Comparison of ENCODE assay signal across 18 cellular contexts in the genomic region with DNA sequence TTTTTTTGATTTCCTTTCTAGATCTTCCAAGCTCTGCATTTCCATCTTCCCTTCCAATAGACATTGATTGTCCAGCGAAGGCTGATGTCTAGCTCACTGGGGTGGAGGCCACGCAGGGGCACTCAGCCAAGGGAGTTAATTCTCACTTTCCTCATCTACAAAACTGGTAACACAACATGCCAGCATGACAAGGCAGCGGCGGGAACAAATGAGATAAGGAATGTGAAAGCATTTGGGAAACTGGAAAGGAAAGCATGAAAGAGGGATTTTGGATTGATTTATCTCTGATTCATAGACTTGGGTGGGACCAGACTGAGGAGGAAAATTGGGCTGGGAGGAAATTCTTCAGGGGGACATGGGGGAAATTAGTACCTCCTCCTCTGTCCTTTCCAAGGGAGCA.
DNase-seq lines count a peak whose midpoint lies in the region; ATAC-seq and TF ChIP-seq lines count a peak whose summit lies in the region.
"Had no signal": no experiment of that assay in that cellular context is flagged by ENCODE, and none has a peak within 500 bp of the region (broad histone marks: within the 10 kb centered on the region; RNA-seq: fewer than 3 reads in every experiment).

No MANE protein-coding gene starts in this region.

- 19 to 25% methylated on average over 4 of the region's 4 CpGs for WGBS in body of pancreas, 2 donors

- H3K27me3 Mint-ChIP-seq in HFFc6 (ENCODE audit: insufficient read depth) (no peaks in the 10 kb centered on the region; the same call in none of the 2 replicates), progenitor cell of endocrine pancreas (peaks cover 12% of the 10 kb centered on the region)

- H3K4me1 Mint-ChIP-seq in HFFc6 (ENCODE audit: low read depth) (peaks cover 17% of the 10 kb centered on the region), progenitor cell of endocrine pancreas (ENCODE audit: low read depth) (peaks cover 31% of the 10 kb centered on the region)
- H3K4me1 Mint-ChIP-seq: activated CD4-positive, alpha-beta T cell treated with anti-CD3 and anti-CD28 coated beads for 36 hours; activated naive CD8-positive, alpha-beta T cell treated with anti-CD3 and anti-CD28 coated beads, Interleukin-2, amount 10 ng/mL, durations not matched to agents 7 days and 5 days; activated T-helper 17 cell treated with anti-CD3 and anti-CD28 coated beads, Interleukin-2, amount 50 U/mL, for 72 hours had no signal

- no peaks in the 10 kb centered on the region for H3K9me3 Mint-ChIP-seq in HFFc6
- H3K9me3 Mint-ChIP-seq in progenitor cell of endocrine pancreas (ENCODE audit: low read depth), result no peaks in the 10 kb centered on the region
- H3K9me3 Mint-ChIP-seq: activated naive CD8-positive, alpha-beta T cell treated with anti-CD3 and anti-CD28 coated beads, Interleukin-2, amount 10 ng/mL, durations not matched to agents 7 days and 5 days; activated T-helper 17 cell treated with anti-CD3 and anti-CD28 coated beads, Interleukin-2, amount 50 U/mL, for 72 hours; natural killer cell treated with Interleukin-12 subunit alpha and Interleukin-12 subunit beta and Interleukin-15 and Interleukin-18, amount 100 ng/mL, for 72 hours had no signal

- H3K4me3 Mint-ChIP-seq in HFFc6 (no peak overlapping the region), progenitor cell of endocrine pancreas (ENCODE audit: low read depth) (no peak overlapping the region)
- H3K4me3 Mint-ChIP-seq: activated CD4-positive, alpha-beta T cell treated with anti-CD3 and anti-CD28 coated beads for 36 hours; activated naive CD8-positive, alpha-beta T cell treated with anti-CD3 and anti-CD28 coated beads, Interleukin-2, amount 10 ng/mL, durations not matched to agents 7 days and 5 days; activated T-helper 17 cell treated with anti-CD3 and anti-CD28 coated beads, Interleukin-2, amount 50 U/mL, for 72 hours; natural killer cell treated with Interleukin-12 subunit alpha and Interleukin-12 subunit beta and Interleukin-15 and Interleukin-18, amount 100 ng/mL, for 72 hours had no signal

- H3K4me1 ChIP-seq in body of pancreas (peaks cover 60% of the 10 kb centered on the region), left lung (peaks cover 22 to 41% of the 10 kb centered on the region in 2 donors), breast epithelium (no peaks in the 10 kb centered on the region)

- intact Hi-C loops in body of pancreas (cut with DNase I) (no loop called here), left lung (cut with DNase I) (no loop called here), breast epithelium (cut with DNase I; ENCODE audit: low total_unique reads) (no loop called here)

- H3K36me3 Mint-ChIP-seq in HFFc6 (ENCODE audit: low read depth) (no peaks in the 10 kb centered on the region), progenitor cell of endocrine pancreas (ENCODE audit: insufficient read depth) (no peaks in the 10 kb centered on the region)
- H3K36me3 Mint-ChIP-seq: activated naive CD8-positive, alpha-beta T cell treated with anti-CD3 and anti-CD28 coated beads, Interleukin-2, amount 10 ng/mL, durations not matched to agents 7 days and 5 days; natural killer cell treated with Interleukin-12 subunit alpha and Interleukin-12 subunit beta and Interleukin-15 and Interleukin-18, amount 100 ng/mL, for 72 hours had no signal

- peak; percentile 65 for ATAC-seq in body of pancreas
- ATAC-seq in left lung, result peak; percentile 46
- no peak for ATAC-seq in HG03139 (IDR thresholded peaks at IDR 0.05; ENCODE audit: unreplicated experiment)
- ATAC-seq: activated CD4-positive, alpha-beta T cell treated with anti-CD3 and anti-CD28 coated beads for 36 hours; activated T-helper 17 cell treated with anti-CD3 and anti-CD28 coated beads, Interleukin-2, amount 50 U/mL, for 72 hours; natural killer cell treated with Interleukin-12 subunit alpha and Interleukin-12 subunit beta and Interleukin-15 and Interleukin-18, amount 100 ng/mL, for 72 hours had no signal

- TF ChIP-seq POLR2A in body of pancreas (IDR thresholded peaks at IDR 0.05) (no peak), breast epithelium (IDR thresholded peaks at IDR 0.05) (no peak)

- H3K36me3 ChIP-seq in body of pancreas (replicated peaks in 1 of 2; ENCODE audit: insufficient read depth in 1 of 2, low read depth in 2 of 2) (no peaks in the 10 kb centered on the region), left lung (no peaks in the 10 kb centered on the region), breast epithelium (no peaks in the 10 kb centered on the region)
- H3K36me3 ChIP-seq: cardiac muscle cell, tibial artery had no signal

- H3K27me3 ChIP-seq in body of pancreas (no peaks in the 10 kb centered on the region), left lung (no peaks in the 10 kb centered on the region), breast epithelium (no peaks in the 10 kb centered on the region)
- H3K27me3 ChIP-seq: tibial artery had no signal

- H3K4me3 ChIP-seq in body of pancreas, result no peak overlapping the region
- H3K4me3 ChIP-seq in left lung, result no peak overlapping the region
- H3K4me3 ChIP-seq in breast epithelium, result no peak overlapping the region
- H3K4me3 ChIP-seq: cardiac muscle cell, tibial artery had no signal

- no peak for DNase-seq in HFFc6
- DNase-seq in body of pancreas, result peak; percentile 62 to 82 (median 72)
- DNase-seq in left lung, result no peak
- no peak for DNase-seq in progenitor cell of endocrine pancreas (ENCODE audit: low spot score, unreplicated experiment)
- DNase-seq in MV-4-11 (lab: John Stamatoyannopoulos, UW), result no peak
- no peak for DNase-seq in breast epithelium (ENCODE audit: low spot score in 2 of 2)
- DNase-seq in NCI-H1092 treated with DMSO at 0.1 percent for 48 hours (lab: John Stamatoyannopoulos, UW), result no peak
- DNase-seq: activated CD4-positive, alpha-beta T cell treated with anti-CD3 and anti-CD28 coated beads for 36 hours; activated naive CD8-positive, alpha-beta T cell treated with anti-CD3 and anti-CD28 coated beads, Interleukin-2, amount 10 ng/mL, durations not matched to agents 7 days and 5 days; DND-41; MM.1S; NCI-H1694 treated with DMSO at 0.1 percent for 48 hours; NK-92 treated with Interleukin-12 subunit alpha and Interleukin-12 subunit beta, amount 100 ng/mL, for 24 hours had no signal

- TF ChIP-seq CTCF in HFFc6 (IDR thresholded peaks at IDR 0.05) (no peak), body of pancreas (IDR thresholded peaks at IDR 0.05) (no peak), left lung (IDR thresholded peaks at IDR 0.05) (no peak), progenitor cell of endocrine pancreas (IDR thresholded peaks at IDR 0.05; ENCODE audit: unreplicated experiment) (no peak), breast epithelium (IDR thresholded peaks at IDR 0.05) (no peak)

- no peaks in the 10 kb centered on the region for H3K9me3 ChIP-seq in body of pancreas
- H3K9me3 ChIP-seq in left lung, result no peaks in the 10 kb centered on the region
- no peaks in the 10 kb centered on the region for H3K9me3 ChIP-seq in breast epithelium
- H3K9me3 ChIP-seq: tibial artery had no signal

- H3K27ac Mint-ChIP-seq in HFFc6 (peak overlapping the region; percentile 50; the same call in 1 of the 2 replicates), progenitor cell of endocrine pancreas (peak overlapping the region; percentile 36)
- H3K27ac Mint-ChIP-seq: activated CD4-positive, alpha-beta T cell treated with anti-CD3 and anti-CD28 coated beads for 36 hours; activated naive CD8-positive, alpha-beta T cell treated with anti-CD3 and anti-CD28 coated beads, Interleukin-2, amount 10 ng/mL, durations not matched to agents 7 days and 5 days; activated T-helper 17 cell treated with anti-CD3 and anti-CD28 coated beads, Interleukin-2, amount 50 U/mL, for 72 hours; natural killer cell treated with Interleukin-12 subunit alpha and Interleukin-12 subunit beta and Interleukin-15 and Interleukin-18, amount 100 ng/mL, for 72 hours had no signal

- H3K27ac ChIP-seq in body of pancreas, result peak overlapping the region in 3 of 4 donors; percentile 33 to 68 (median 66)
- H3K27ac ChIP-seq in left lung, result peak overlapping the region in 1 of 2 donors; percentile 26
- H3K27ac ChIP-seq in breast epithelium, result no peak overlapping the region
- H3K27ac ChIP-seq: cardiac muscle cell, tibial artery had no signal

Comparison
In these comparisons a context has a peak if more than half of its experiments do, and no peak if none do; other contexts are left out.
1. DNase-seq: peak in body of pancreas (4 of 4); none in HFFc6 (single experiment), left lung (0 of 2), progenitor cell of endocrine pancreas (single experiment), MV-4-11 (single experiment), breast epithelium (0 of 2) and NCI-H1092 treated with DMSO at 0.1 percent for 48 hours (single experiment).
2. H3K27ac ChIP-seq: peak in body of pancreas (3 of 4); none in breast epithelium (0 of 2).